ENCODE assay signal across 9 cellular contexts in genomic region chr21:42523941-42524340, GRCh38. TPM values are rescaled to one million over a fixed set of nuclear protein-coding genes. Genes with fewer than 3 reads are reported as not detected.
DNase-seq lines count a peak whose midpoint lies in the region; ATAC-seq and TF ChIP-seq lines count a peak whose summit lies in the region.
"Had no signal": no experiment of that assay in that cellular context is flagged by ENCODE, and none has a peak within 500 bp of the region (broad histone marks: within the 10 kb centered on the region; RNA-seq: fewer than 3 reads in every experiment).

No MANE protein-coding gene starts in this region.

- H2AFZ ChIP-seq in OCI-LY7 (ENCODE audit: low read length) = peak overlapping the region; percentile 70; the same call in 1 of the 2 replicates

- TF ChIP-seq CTCF in OCI-LY7 (conservative IDR thresholded peaks at IDR 0.05; ENCODE audit: low read length) (no peak; the same call in 1 of the 2 replicates), brain microvascular endothelial cell (IDR thresholded peaks at IDR 0.05; ENCODE audit: low read depth, low read length, missing control alignments) (no peak)

- peaks cover 4 to 7% (median 4%) of the 10 kb centered on the region in 3 donors for H3K27me3 Mint-ChIP-seq in immature natural killer cell (ENCODE audit: low read depth in 3 of 3)
- H3K27me3 Mint-ChIP-seq in stimulated activated naive B cell treated with anti-CD40 and anti-IgM and Interleukin-4, amounts not matched to agents 10 μg/mL and 1 μg/mL and 100 μg/mL, for 72 hours = no peaks in the 10 kb centered on the region

- no peak for ATAC-seq in stimulated activated naive B cell treated with anti-CD40 and anti-IgM and Interleukin-4, amounts not matched to agents 10 μg/mL and 1 μg/mL and 100 μg/mL, for 72 hours (replicated peaks)

- peaks cover 38% of the 10 kb centered on the region; the same call in 1 of the 2 replicates for H3K79me2 ChIP-seq in OCI-LY7 (ENCODE audit: insufficient read depth, low read depth, low read length)

- H3K4me3 ChIP-seq in H7 (ENCODE audit: insufficient read depth, low read depth, low read length) (no peak overlapping the region), OCI-LY7 (ENCODE audit: low read depth, low read length, poor library complexity, severe bottlenecking) (peak overlapping the region; percentile 53), brain microvascular endothelial cell (ENCODE audit: low read depth, low read length) (no peak overlapping the region)

- DNase-seq in H7 = peak; percentile 43
- no peak for DNase-seq in OCI-LY7 (ENCODE audit: low spot score)
- DNase-seq in immature natural killer cell = no peak
- no peak for DNase-seq in stimulated activated naive B cell treated with anti-CD40 and anti-IgM and Interleukin-4, amounts not matched to agents 10 μg/mL and 1 μg/mL and 100 μg/mL, for 72 hours
- DNase-seq in cerebellum (ENCODE audit: low spot score) = no peak
- no peak for DNase-seq in SKM-1 treated with dmso at 0.1 percent for 144 hours (lab: John Stamatoyannopoulos, UW; ENCODE audit: unreplicated experiment)
- DNase-seq in brain microvascular endothelial cell = no peak
- DNase-seq in NCI-H187 treated with DMSO at 0.1 percent for 48 hours (lab: John Stamatoyannopoulos, UW) = no peak

- H3K4me3 Mint-ChIP-seq in immature natural killer cell = peak overlapping the region in 2 of 5 donors; percentile 72 to 78
- peak overlapping the region; percentile 79 to 83 for H3K4me3 Mint-ChIP-seq in stimulated activated naive B cell treated with anti-CD40 and anti-IgM and Interleukin-4, amounts not matched to agents 10 μg/mL and 1 μg/mL and 100 μg/mL, for 72 hours

- POLR2A ChIA-PET in OCI-LY7 (lab: Charles Lee) = interaction anchor here (0.6 to 1.3 kb wide), 3 partner anchors 12 to 125 kb away, joined by 3 to 4 read pairs (median 3); no protein-coding TSS in a partner anchor

- BruUV-seq in OCI-LY7 (replicated peaks; lab: Mats Ljungman, UMichigan) = no TSS peak

- intact Hi-C loops in OCI-LY7 (cut with micrococcal nuclease; ENCODE audit: unreplicated experiment) = no loop called here

- peak overlapping the region; percentile 98 for H3K27ac ChIP-seq in OCI-LY7 (ENCODE audit: low read depth, low read length, poor library complexity, severe bottlenecking)
- H3K27ac ChIP-seq in brain microvascular endothelial cell = no peak overlapping the region

- H3K4me2 ChIP-seq in OCI-LY7 (ENCODE audit: low read length) = peak overlapping the region; percentile 97

- H3K27ac Mint-ChIP-seq in immature natural killer cell = peak overlapping the region; percentile 80 to 87 (median 86)
- peak overlapping the region; percentile 99 for H3K27ac Mint-ChIP-seq in stimulated activated naive B cell treated with anti-CD40 and anti-IgM and Interleukin-4, amounts not matched to agents 10 μg/mL and 1 μg/mL and 100 μg/mL, for 72 hours
- H3K27ac Mint-ChIP-seq: activated CD8-positive, alpha-beta T cell treated with anti-CD3 and anti-CD28 coated beads, Interleukin-2, amount 10 ng/mL, durations not matched to agents 7 days and 5 days had no signal

- peaks cover 18 to 33% (median 30%) of the 10 kb centered on the region in 3 donors for H3K36me3 Mint-ChIP-seq in immature natural killer cell
- peaks cover 46 to 79% of the 10 kb centered on the region in 2 donors for H3K36me3 Mint-ChIP-seq in stimulated activated naive B cell treated with anti-CD40 and anti-IgM and Interleukin-4, amounts not matched to agents 10 μg/mL and 1 μg/mL and 100 μg/mL, for 72 hours

- no peaks in the 10 kb centered on the region for H3K9me2 ChIP-seq in OCI-LY7 (ENCODE audit: insufficient read depth, low read length)

- H3K4me1 ChIP-seq in OCI-LY7 (ENCODE audit: insufficient read depth, low read length, poor library complexity, severe bottlenecking) = peaks cover 57% of the 10 kb centered on the region

- H3K36me3 ChIP-seq in H7 (replicated peaks; ENCODE audit: control insufficient read depth, insufficient read depth, low read length) (peaks cover 3% of the 10 kb centered on the region; the same call in 1 of the 2 replicates), OCI-LY7 (ENCODE audit: insufficient read depth, low read length) (peaks cover 89% of the 10 kb centered on the region), brain microvascular endothelial cell (replicated peaks) (no peaks in the 10 kb centered on the region)

- peaks cover 43 to 47% of the 10 kb centered on the region in 2 donors for H3K4me1 Mint-ChIP-seq in immature natural killer cell
- H3K4me1 Mint-ChIP-seq in stimulated activated naive B cell treated with anti-CD40 and anti-IgM and Interleukin-4, amounts not matched to agents 10 μg/mL and 1 μg/mL and 100 μg/mL, for 72 hours = peaks cover 56 to 88% of the 10 kb centered on the region in 2 donors

- in situ Hi-C loops in brain microvascular endothelial cell (cut with HindIII; ENCODE audit: low pct_ligation_motif_present, low sequenced_read_pairs) = no loop called here

- CTCF ChIA-PET in OCI-LY7 (lab: Charles Lee; ENCODE audit: unreplicated experiment) = no interaction called here

- H3K9me3 Mint-ChIP-seq in immature natural killer cell = no peaks in the 10 kb centered on the region
- H3K9me3 Mint-ChIP-seq in stimulated activated naive B cell treated with anti-CD40 and anti-IgM and Interleukin-4, amounts not matched to agents 10 μg/mL and 1 μg/mL and 100 μg/mL, for 72 hours = no peaks in the 10 kb centered on the region

- H4K20me1 ChIP-seq in OCI-LY7 (ENCODE audit: insufficient read depth, low read length) = no peaks in the 10 kb centered on the region

- H3K27me3 ChIP-seq in H7 (ENCODE audit: control insufficient read depth, insufficient read depth, low read length) = no peaks in the 10 kb centered on the region
- no peaks in the 10 kb centered on the region for H3K27me3 ChIP-seq in brain microvascular endothelial cell (replicated peaks)

- no peaks in the 10 kb centered on the region for H3K9me3 ChIP-seq in OCI-LY7 (ENCODE audit: low read length)

RNA-seq across cellular contexts. Expression of gene SLC37A1, which starts 10.3 kb away (rescaled TPM):
- total RNA-seq in H7 (2014; rRNA removed; shearing (Covaris generic)) = 5.7 and 8.2 TPM in 2 replicates
- total RNA-seq in OCI-LY7 (2014; rRNA removed; shearing (Covaris generic)) = 20.5 and 27.6 TPM in 2 replicates
- total RNA-seq in OCI-LY7 (2022) (22.5 and 29.4 TPM in 2 replicates), cerebellum (24.4 TPM)
- polyA plus RNA-seq in immature natural killer cell = 1 to 10 TPM in 2 of 3 donors, under 1 TPM in 1; 0.09 to 6.3 (median 3.0) TPM

RNA-seq across cellular contexts. Expression of gene RSPH1, which starts 27.9 kb away (rescaled TPM):
- total RNA-seq in H7 (2014; rRNA removed; shearing (Covaris generic)) = 0.15 TPM in 1 of 2 replicates, not detected in the other
- 1.9 and 3.9 TPM in 2 replicates for total RNA-seq in OCI-LY7 (2014; rRNA removed; shearing (Covaris generic))
- total RNA-seq in OCI-LY7 (2022) (2.5 and 3.5 TPM in 2 replicates), cerebellum (2.4 TPM)
- under 1 TPM in 1 of 3 donors, not detected in 2; 0.37 TPM for polyA plus RNA-seq in immature natural killer cell
- total RNA-seq: activated CD8-positive, alpha-beta T cell treated with anti-CD3 and anti-CD28 coated beads, Interleukin-2, amount 10 ng/mL, durations not matched to agents 7 days and 5 days had no signal
